ENCODE assay signal across 18 cellular contexts in genomic region chr5:73327908-73328455, GRCh38.
DNase-seq lines count a peak whose midpoint lies in the region; ATAC-seq and TF ChIP-seq lines count a peak whose summit lies in the region.
"Had no signal": no experiment of that assay in that cellular context is flagged by ENCODE, and none has a peak within 500 bp of the region (broad histone marks: within the 10 kb centered on the region; RNA-seq: fewer than 3 reads in every experiment).

No MANE protein-coding gene starts in this region.

- H3K4me2 ChIP-seq in smooth muscle cell = no peak overlapping the region

- H3K36me3 Mint-ChIP-seq in endodermal cell (ENCODE audit: low read depth) = peaks cover 2% of the 10 kb centered on the region
- H3K36me3 Mint-ChIP-seq: stimulated activated naive B cell treated with anti-CD40 and anti-IgM and Interleukin-4, amounts not matched to agents 10 μg/mL and 1 μg/mL and 100 μg/mL, for 72 hours had no signal

- WGBS in endodermal cell (ENCODE audit: insufficient coverage in 1 of 2, insufficient read length in 1 of 2), 2 experiments = 92% methylated on average over 2 of the region's 2 CpGs; no CpG with 5 or more reads in 1 of the 2 experiments
- 89% methylated on average over 2 of the region's 2 CpGs for WGBS in smooth muscle cell (ENCODE audit: low lambda C conversion rate)

- no peaks in the 10 kb centered on the region for H3K4me1 ChIP-seq in endodermal cell (ENCODE audit: control insufficient read depth, insufficient read depth, low read length)
- H3K4me1 ChIP-seq in smooth muscle cell (ENCODE audit: low read depth) = no peaks in the 10 kb centered on the region
- H3K4me1 ChIP-seq: HAP-1, transverse colon had no signal

- peak overlapping the region; percentile 53 for H3K27ac Mint-ChIP-seq in endodermal cell
- H3K27ac Mint-ChIP-seq: activated B cell treated with CpG ODN at 0.5 μM for 24 hours; activated T-helper 2 cell treated with anti-CD3 and anti-CD28 coated beads, Interferon-gamma antibody, Interleukin-2, Interleukin-4, amounts not matched to agents 10 μg/mL and 5 μg/mL and 100 μg/mL, durations not matched to agents 14 hours and 24 hours and 36 hours; CD4-positive, alpha-beta memory T cell; stimulated activated naive B cell treated with anti-CD40 and anti-IgM and Interleukin-4, amounts not matched to agents 10 μg/mL and 1 μg/mL and 100 μg/mL, for 72 hours had no signal

- ATAC-seq in GM21825 (IDR thresholded peaks at IDR 0.05; ENCODE audit: unreplicated experiment) = no peak
- ATAC-seq: left ventricle myocardium superior; stimulated activated naive B cell treated with anti-CD40 and anti-IgM and Interleukin-4, amounts not matched to agents 10 μg/mL and 1 μg/mL and 100 μg/mL, for 72 hours had no signal

- H4K20me1 ChIP-seq in smooth muscle cell (ENCODE audit: low read depth) = no peaks in the 10 kb centered on the region

- H3K36me3 ChIP-seq in endodermal cell (ENCODE audit: control insufficient read depth, insufficient read depth, low read length) (no peaks in the 10 kb centered on the region), smooth muscle cell (ENCODE audit: low read depth) (no peaks in the 10 kb centered on the region)
- H3K36me3 ChIP-seq: HAP-1, transverse colon had no signal

- no peaks in the 10 kb centered on the region for H3K79me2 ChIP-seq in smooth muscle cell (ENCODE audit: low read depth)

- DNase-seq in HCEC 1CT (peak; percentile 40), RKO (ENCODE audit: low spot score) (peak; percentile 65), endodermal cell (no peak), smooth muscle cell (lab: John Stamatoyannopoulos, UW; ENCODE audit: unreplicated experiment) (no peak), NCI-H2081 treated with DMSO at 0.1 percent for 48 hours (lab: John Stamatoyannopoulos, UW) (no peak), GM19238 (ENCODE audit: insufficient read length, low spot score) (no peak)
- DNase-seq: activated B cell treated with CpG ODN at 0.5 μM for 24 hours; CD4-positive, alpha-beta memory T cell; left ventricle myocardium superior; NCI-H2029 treated with DMSO at 0.1 percent for 48 hours; NCI-H748 treated with DMSO at 0.1 percent for 48 hours; RPMI8226; stimulated activated naive B cell treated with anti-CD40 and anti-IgM and Interleukin-4, amounts not matched to agents 10 μg/mL and 1 μg/mL and 100 μg/mL, for 72 hours; T-helper 1 cell; transverse colon had no signal

- no peak overlapping the region for H3K4me3 Mint-ChIP-seq in endodermal cell
- H3K4me3 Mint-ChIP-seq: activated B cell treated with CpG ODN at 0.5 μM for 24 hours; CD4-positive, alpha-beta memory T cell; stimulated activated naive B cell treated with anti-CD40 and anti-IgM and Interleukin-4, amounts not matched to agents 10 μg/mL and 1 μg/mL and 100 μg/mL, for 72 hours had no signal

- H2AFZ ChIP-seq in smooth muscle cell (ENCODE audit: low read depth) = no peak overlapping the region

- H3F3A ChIP-seq in smooth muscle cell (ENCODE audit: low read depth) = no peaks in the 10 kb centered on the region

- H3K9me3 ChIP-seq in endodermal cell (ENCODE audit: control insufficient read depth, low read length) = peaks cover 23% of the 10 kb centered on the region
- H3K9me3 ChIP-seq in smooth muscle cell (replicated peaks; ENCODE audit: low read depth) = no peaks in the 10 kb centered on the region
- H3K9me3 ChIP-seq: HAP-1 had no signal

- H3K4me3 ChIP-seq in endodermal cell (ENCODE audit: low read length) = no peak overlapping the region
- H3K4me3 ChIP-seq in smooth muscle cell = no peak overlapping the region
- H3K4me3 ChIP-seq: HAP-1, transverse colon had no signal

- H3K4me1 Mint-ChIP-seq in endodermal cell = peaks cover 19% of the 10 kb centered on the region
- H3K4me1 Mint-ChIP-seq: activated B cell treated with CpG ODN at 0.5 μM for 24 hours; CD4-positive, alpha-beta memory T cell; stimulated activated naive B cell treated with anti-CD40 and anti-IgM and Interleukin-4, amounts not matched to agents 10 μg/mL and 1 μg/mL and 100 μg/mL, for 72 hours had no signal

- H3K9ac ChIP-seq in endodermal cell (ENCODE audit: extremely low read depth, low read length, poor library complexity, severe bottlenecking) (no peak overlapping the region), smooth muscle cell (ENCODE audit: low read depth) (peak overlapping the region; percentile 14)

- H3K27ac ChIP-seq in endodermal cell (ENCODE audit: low read depth, low read length) (no peak overlapping the region), smooth muscle cell (ENCODE audit: low read depth) (peak overlapping the region; percentile 70)
- H3K27ac ChIP-seq: transverse colon had no signal

- H3K27me3 Mint-ChIP-seq in endodermal cell (ENCODE audit: insufficient read depth) = no peaks in the 10 kb centered on the region
- H3K27me3 Mint-ChIP-seq: activated B cell treated with CpG ODN at 0.5 μM for 24 hours had no signal

- H3K9me3 Mint-ChIP-seq in endodermal cell = peaks cover 23% of the 10 kb centered on the region
- H3K9me3 Mint-ChIP-seq: activated T-helper 2 cell treated with anti-CD3 and anti-CD28 coated beads, Interferon-gamma antibody, Interleukin-2, Interleukin-4, amounts not matched to agents 10 μg/mL and 5 μg/mL and 100 μg/mL, durations not matched to agents 14 hours and 24 hours and 36 hours had no signal

- H3K27me3 ChIP-seq in endodermal cell (ENCODE audit: control insufficient read depth, insufficient read depth, low read length, poor library complexity, severe bottlenecking) = no peaks in the 10 kb centered on the region
- no peaks in the 10 kb centered on the region for H3K27me3 ChIP-seq in smooth muscle cell (ENCODE audit: low read depth)

- TF ChIP-seq CTCF in endodermal cell (conservative IDR thresholded peaks at IDR 0.05) (no peak), smooth muscle cell (IDR thresholded peaks at IDR 0.05; ENCODE audit: borderline replicate concordance, insufficient read depth, poor library complexity, severe bottlenecking) (no peak)

Comparison
In these comparisons a context has a peak if more than half of its experiments do, and no peak if none do; other contexts are left out.
1. DNase-seq: peak in HCEC 1CT (single experiment) and RKO (single experiment); none in endodermal cell (single experiment), smooth muscle cell (single experiment), NCI-H2081 treated with DMSO at 0.1 percent for 48 hours (single experiment) and GM19238 (single experiment).